In the genomic region with DNA sequence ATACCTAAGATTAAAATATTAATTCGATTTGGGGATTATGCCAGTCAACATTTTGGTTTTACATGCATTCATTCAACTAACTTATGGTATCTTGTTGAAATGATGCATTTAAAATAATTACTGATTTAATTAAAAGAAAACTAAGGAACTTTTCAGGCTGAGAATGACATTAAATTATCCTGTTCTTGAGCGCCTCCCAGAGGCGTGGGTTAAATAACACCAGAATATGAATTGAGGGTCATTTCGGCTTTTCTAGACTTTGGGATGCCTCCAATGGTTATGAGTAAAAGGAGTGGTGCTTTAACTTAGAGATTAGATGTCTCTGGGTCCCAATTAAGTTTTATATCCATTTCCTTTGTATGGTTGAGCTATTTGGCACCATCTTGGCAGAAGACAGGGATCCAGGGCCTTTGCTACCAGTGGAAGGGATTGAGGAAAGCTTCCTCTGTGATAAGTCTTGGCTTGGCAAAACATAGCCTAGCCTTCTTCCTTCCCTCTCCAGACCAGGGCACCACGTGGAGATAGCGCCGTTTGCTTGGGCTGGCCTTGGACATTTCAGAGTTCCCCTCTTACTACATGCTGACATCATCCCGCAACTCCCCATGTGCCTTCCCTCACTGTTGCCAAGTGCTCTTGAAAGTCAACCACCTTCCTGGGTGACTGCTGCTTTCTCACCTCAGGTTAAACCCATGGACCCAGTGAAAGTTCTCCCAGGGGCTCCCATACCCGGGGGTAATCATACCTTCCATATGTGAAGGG, we compare ENCODE assay signal across 1 cellular context.
TF ChIP-seq lines count a peak whose summit lies in the region.

No MANE protein-coding gene starts in this region.

TF ChIP-seq in HCT116, 20 proteins besides CTCF, POLR2A, EP300 and RAD21 (continued from another document):
- TF ChIP-seq REST (IDR thresholded peaks at IDR 0.05; ENCODE audit: low read depth), result no peak
- no peak for TF ChIP-seq FOSL1 (IDR thresholded peaks at IDR 0.05; ENCODE audit: low read depth)
- TF ChIP-seq EGR1 (IDR thresholded peaks at IDR 0.05; ENCODE audit: low read depth), result no peak
- no peak for TF ChIP-seq CBX3 (IDR thresholded peaks at IDR 0.05; ENCODE audit: low read depth)
- TF ChIP-seq YY1 (IDR thresholded peaks at IDR 0.05; ENCODE audit: extremely low read depth, insufficient replicate concordance, low read depth, low read length), result no peak
